Comparison of ENCODE assay signal across 8 cellular contexts in the genomic region with DNA sequence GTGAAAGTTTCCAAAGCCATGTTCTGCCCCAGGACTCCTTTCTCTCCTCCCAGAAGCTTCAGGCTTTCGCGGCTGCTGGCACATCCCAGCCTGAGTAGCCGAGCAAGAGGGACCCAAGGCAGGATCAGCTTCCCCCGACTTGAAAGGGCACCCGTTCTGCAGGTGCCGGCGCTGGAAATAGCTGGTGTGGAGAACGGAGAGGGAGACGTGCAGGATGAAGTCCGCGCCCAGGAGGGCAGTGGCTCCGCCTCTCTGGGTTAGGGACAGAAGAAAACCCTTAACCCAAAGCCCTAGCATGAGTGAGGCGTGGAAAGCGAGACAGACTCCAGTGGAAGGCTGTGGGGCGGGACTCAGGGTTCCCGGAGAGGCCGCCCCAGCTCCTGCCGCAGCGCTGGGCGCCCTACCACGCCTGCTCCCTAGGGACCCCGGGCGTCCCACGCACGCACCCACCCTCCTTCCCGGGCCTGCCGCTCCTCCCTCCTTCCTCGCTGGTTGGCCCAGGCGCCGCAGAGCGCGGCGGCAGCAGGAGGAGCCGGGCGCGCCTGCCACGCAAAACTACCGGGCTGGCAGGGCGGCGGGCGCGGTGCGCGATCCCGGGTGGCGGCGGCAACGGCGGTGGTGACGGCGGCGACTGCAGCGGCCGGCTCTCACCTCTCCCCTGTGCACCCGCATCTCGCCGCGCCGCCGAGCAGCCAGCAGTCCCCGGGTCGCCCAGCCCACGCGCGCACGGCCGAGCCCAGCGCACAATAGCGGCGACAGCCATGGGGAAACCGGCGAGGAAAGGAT. TPM values are rescaled to one million over a fixed set of nuclear protein-coding genes. Genes with fewer than 3 reads are reported as not detected.
DNase-seq lines count a peak whose midpoint lies in the region; ATAC-seq, FAIRE-seq and TF ChIP-seq lines count a peak whose summit lies in the region.

A gene (plus strand): TSS at position 550 of the 786 bp plus-strand sequence. CDS start 212 bp downstream, at position 762.

- peaks cover 27% of the 10 kb centered on the region for H3K4me1 Mint-ChIP-seq in brain

- no peak for TF ChIP-seq CTCF in brain (conservative IDR thresholded peaks at IDR 0.05)

- H3K4me3 ChIP-seq in iPS-18c (ENCODE audit: insufficient read depth, low read depth, low read length) (peak within 1 kb of the TSS; percentile 72), skeletal muscle cell (ENCODE audit: low read depth, low read length) (peak within 1 kb of the TSS; percentile 67)

- H3K27ac Mint-ChIP-seq in brain: peak within 1 kb of the TSS; percentile 80 to 93 (median 90)

- H3K9me3 Mint-ChIP-seq in brain: peaks cover 0 to 5% (median 0%) of the 10 kb centered on the region in 5 experiments

- H3K36me3 Mint-ChIP-seq in brain: peaks cover 3% of the 10 kb centered on the region

- ATAC-seq in GM19372 (IDR thresholded peaks at IDR 0.05; ENCODE audit: low read depth, unreplicated experiment) (peak; percentile 69), HG03432 (IDR thresholded peaks at IDR 0.05; ENCODE audit: unreplicated experiment) (peak; percentile 88)

- H3K27me3 Mint-ChIP-seq in brain: peaks cover 27% of the 10 kb centered on the region

- no peaks in the 10 kb centered on the region for H3K9me3 ChIP-seq in iPS-18c (ENCODE audit: control insufficient read depth, insufficient read depth, low read length)

- FAIRE-seq in RCC 7860 (lab: Jason Lieb, UNC): no peak

- DNase-seq in DMS53 (lab: John Stamatoyannopoulos, UW) (peak; percentile 73), RCC 7860 (ENCODE audit: low spot score) (peak; percentile 43), skeletal muscle cell (ENCODE audit: low read depth) (no peak), amniotic stem cell (lab: John Stamatoyannopoulos, UW) (no peak)

- H3K4me3 Mint-ChIP-seq in brain: peak within 1 kb of the TSS; percentile 92 to 96 (median 96)

RNA-seq across cellular contexts. Expression of the gene that starts here (rescaled TPM):
- 4.6 TPM for polyA plus RNA-seq in brain (ENCODE audit: insufficient read depth, low read depth, low replicate concordance)

Comparison
In these comparisons a context has a peak if more than half of its experiments do, and no peak if none do; other contexts are left out.
1. DNase-seq: peak in DMS53 (single experiment) and RCC 7860 (single experiment); none in skeletal muscle cell (single experiment) and amniotic stem cell (single experiment).